Comparison of ENCODE assay signal across 13 cellular contexts in the genomic region with DNA sequence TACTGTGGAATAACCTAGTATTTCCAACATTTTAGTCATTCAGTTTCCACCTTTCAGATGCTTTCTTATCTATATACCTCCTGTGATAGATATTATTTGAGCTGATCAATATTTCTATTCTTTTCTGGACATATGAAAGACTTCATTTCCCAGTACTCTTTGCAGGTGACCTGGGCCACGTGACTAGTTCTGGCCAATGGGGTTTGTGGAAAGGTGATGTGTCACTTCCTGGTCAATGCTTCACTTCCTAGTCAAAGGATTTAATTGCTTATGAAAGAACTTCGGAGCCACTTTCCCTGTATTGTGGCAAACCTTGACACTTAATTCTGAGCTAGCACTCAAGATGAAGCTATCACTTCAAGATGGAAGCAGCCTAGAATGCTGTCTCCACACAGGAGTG.
DNase-seq lines count a peak whose midpoint lies in the region; ATAC-seq, FAIRE-seq and TF ChIP-seq lines count a peak whose summit lies in the region.
"Had no signal": no experiment of that assay in that cellular context is flagged by ENCODE, and none has a peak within 500 bp of the region (broad histone marks: within the 10 kb centered on the region; RNA-seq: fewer than 3 reads in every experiment).

No MANE protein-coding gene starts in this region.

- H3K4me3 ChIP-seq in SJCRH30 (no peak overlapping the region), fibroblast of mammary gland (ENCODE audit: control insufficient read depth, low read depth, low read length) (no peak overlapping the region), psoas muscle (no peak overlapping the region)
- H3K4me3 ChIP-seq: adrenal gland had no signal

- WGBS in psoas muscle, 3 donors = 74 to 86% (median 81%) methylated on average over 2 of the region's 2 CpGs

- H3K4me1 ChIP-seq in SJCRH30 = no peaks in the 10 kb centered on the region; the same call in 1 of the 2 replicates
- H3K4me1 ChIP-seq in psoas muscle = no peaks in the 10 kb centered on the region
- H3K4me1 ChIP-seq: adrenal gland had no signal

- H3K27me3 ChIP-seq in SJCRH30 (no peaks in the 10 kb centered on the region), psoas muscle (ENCODE audit: insufficient read depth in 3 of 3, low read length in 2 of 3) (peaks cover 0 to 5% (median 3%) of the 10 kb centered on the region in 3 donors)

- no peaks in the 10 kb centered on the region for H3K36me3 ChIP-seq in SJCRH30
- H3K36me3 ChIP-seq in psoas muscle (ENCODE audit: insufficient read depth in 1 of 2, low read depth in 1 of 2) = no peaks in the 10 kb centered on the region
- H3K36me3 ChIP-seq: adrenal gland had no signal

- intact Hi-C loops in psoas muscle (cut with DNase I) (no loop called here), left cardiac atrium (cut with DNase I) (no loop called here)

- H3K27ac ChIP-seq in SJCRH30 (no peak overlapping the region), psoas muscle (no peak overlapping the region)
- H3K27ac ChIP-seq: adrenal gland had no signal

- ATAC-seq in GM19023 (IDR thresholded peaks at IDR 0.05; ENCODE audit: unreplicated experiment) = no peak
- no peak for ATAC-seq in psoas muscle
- no peak for ATAC-seq in left cardiac atrium
- ATAC-seq: Panc1 had no signal

- DNase-seq in EL (peak; percentile 24), HTR-8/SVneo (ENCODE audit: insufficient read length, low spot score) (peak; percentile 24), SJCRH30 (peak; percentile 11 to 17), fibroblast of mammary gland (ENCODE audit: low read depth) (peak; percentile 36), psoas muscle (no peak), left cardiac atrium (no peak)
- DNase-seq: adrenal gland, foreskin melanocyte, NCI-H2081 treated with DMSO at 0.1 percent for 48 hours, trophoblast cell had no signal

- FAIRE-seq in HTR-8/SVneo (lab: Jason Lieb, UNC) = no peak
- FAIRE-seq: keratinocyte had no signal

- TF ChIP-seq CTCF in fibroblast of mammary gland (conservative IDR thresholded peaks at IDR 0.05; ENCODE audit: control insufficient read depth, insufficient read depth, low read depth, low read length) = no peak
- no peak for TF ChIP-seq CTCF in psoas muscle (IDR thresholded peaks at IDR 0.05)

- no peaks in the 10 kb centered on the region for H3K9me3 ChIP-seq in SJCRH30 (replicated peaks)
- H3K9me3 ChIP-seq in psoas muscle = no peaks in the 10 kb centered on the region
- H3K9me3 ChIP-seq: adrenal gland had no signal

Comparison
In these comparisons a context has a peak if more than half of its experiments do, and no peak if none do; other contexts are left out.
1. DNase-seq: peak in EL (single experiment), HTR-8/SVneo (single experiment), SJCRH30 (2 of 2) and fibroblast of mammary gland (single experiment); none in psoas muscle (0 of 2) and left cardiac atrium (single experiment).